In the genomic region with DNA sequence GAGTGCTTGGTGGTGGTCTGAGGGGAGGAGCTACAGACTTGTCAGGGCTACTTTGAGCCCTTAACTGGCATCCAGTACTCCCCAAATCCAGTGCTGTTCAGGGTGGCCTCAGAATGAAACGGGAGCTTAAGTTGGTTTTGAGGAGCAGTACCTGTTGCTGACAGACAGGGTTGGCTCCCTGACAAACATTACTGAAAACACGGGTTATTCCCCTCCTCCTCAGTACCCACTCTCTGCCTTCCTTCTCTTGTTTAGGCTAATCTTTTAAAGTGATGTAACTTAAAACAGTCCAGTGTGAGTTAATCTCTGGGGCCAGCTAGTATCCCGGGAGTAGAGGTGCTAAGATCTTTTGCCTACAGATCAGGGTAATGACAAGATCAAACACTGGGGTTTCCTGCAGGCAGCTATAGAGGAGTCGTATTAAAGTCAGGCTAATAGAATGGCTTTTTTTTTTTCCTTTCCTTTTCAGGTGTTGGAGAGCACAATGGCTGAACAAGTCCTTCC, we compare ENCODE assay signal across 8 cellular contexts. TPM values are rescaled to one million over a fixed set of nuclear protein-coding genes. Genes with fewer than 3 reads are reported as not detected.
DNase-seq lines count a peak whose midpoint lies in the region; ATAC-seq, FAIRE-seq and TF ChIP-seq lines count a peak whose summit lies in the region.

No MANE protein-coding gene starts in this region.

- no peak overlapping the region for H3K27ac ChIP-seq in astrocyte (ENCODE audit: low read depth, low read length)
- peak overlapping the region; percentile 99 for H3K27ac ChIP-seq in naive thymus-derived CD4-positive, alpha-beta T cell (ENCODE audit: low read depth, low read length)

- H3K27ac Mint-ChIP-seq in astrocyte (ENCODE audit: unreplicated experiment): no peak overlapping the region
- H3K27ac Mint-ChIP-seq in naive thymus-derived CD4-positive, alpha-beta T cell: peak overlapping the region; percentile 89 to 99 (median 94)

- CTCF ChIA-PET in naive thymus-derived CD4-positive, alpha-beta T cell (lab: Charles Lee): interaction anchor here (0.6 to 4.5 kb wide), 15 partner anchors 11 to 162 kb away, joined by 3 to 29 read pairs (median 3); no protein-coding TSS in a partner anchor

- peak overlapping the region; percentile 8 for H3K9ac ChIP-seq in astrocyte (ENCODE audit: low read length)

- DNase-seq in activated T-cell treated with anti-CD3 and anti-CD28 coated beads for 24 hours (ENCODE audit: low read depth) (peak; percentile 40), astrocyte (ENCODE audit: low read depth) (no peak), mucosa of descending colon (no peak), NCI-H748 (lab: John Stamatoyannopoulos, UW; ENCODE audit: unreplicated experiment) (no peak), OCI-M2 (lab: John Stamatoyannopoulos, UW; ENCODE audit: unreplicated experiment) (no peak)
- DNase-seq in activated T-cell treated with anti-CD3 and anti-CD28 coated beads, Interleukin-2, amount 50 U/mL, for 1 hour: no peak
- peak in 8 of 9 donors; percentile 39 to 69 (median 56) for DNase-seq in naive thymus-derived CD4-positive, alpha-beta T cell

- H4K20me1 ChIP-seq in astrocyte (ENCODE audit: insufficient read depth, low read length): peaks cover 13% of the 10 kb centered on the region

- H3K4me3 Mint-ChIP-seq in astrocyte (ENCODE audit: unreplicated experiment): peak overlapping the region; percentile 25
- peak overlapping the region; percentile 88 to 98 (median 94) for H3K4me3 Mint-ChIP-seq in naive thymus-derived CD4-positive, alpha-beta T cell

- H2AFZ ChIP-seq in astrocyte (ENCODE audit: low read depth, low read length): no peak overlapping the region

- H3K4me3 ChIP-seq in astrocyte (ENCODE audit: insufficient read depth, low read depth, low read length) (no peak overlapping the region), mucosa of descending colon (no peak overlapping the region)
- peak overlapping the region; percentile 96 for H3K4me3 ChIP-seq in naive thymus-derived CD4-positive, alpha-beta T cell (ENCODE audit: low read length)

- ATAC-seq in HG03558 (IDR thresholded peaks at IDR 0.05; ENCODE audit: extremely low read depth, unreplicated experiment) (peak; percentile 18), mucosa of descending colon (no peak)
- ATAC-seq in naive thymus-derived CD4-positive, alpha-beta T cell: peak; percentile 1

- H3K36me3 Mint-ChIP-seq in astrocyte (ENCODE audit: low read depth, unreplicated experiment): peaks cover 6% of the 10 kb centered on the region
- peaks cover 4 to 60% (median 41%) of the 10 kb centered on the region in 5 donors for H3K36me3 Mint-ChIP-seq in naive thymus-derived CD4-positive, alpha-beta T cell

- H3K4me1 Mint-ChIP-seq in astrocyte (ENCODE audit: low read depth, unreplicated experiment): peaks cover 42% of the 10 kb centered on the region
- H3K4me1 Mint-ChIP-seq in naive thymus-derived CD4-positive, alpha-beta T cell: peaks cover 55 to 84% (median 76%) of the 10 kb centered on the region in 7 donors

- intact Hi-C loops in naive thymus-derived CD4-positive, alpha-beta T cell (cut with micrococcal nuclease): loop anchor here in 1 of 2 donors (1.0 to 10.0 kb wide), 2 partner anchors 13 to 636 kb away; no protein-coding TSS in a partner anchor
- intact Hi-C loops in mucosa of descending colon (cut with DNase I, micrococcal nuclease): loop anchor here in 1 of 2 donors (5.0 kb wide), 1 partner anchor 163 kb away; no protein-coding TSS in a partner anchor

- H3K36me3 ChIP-seq in astrocyte (ENCODE audit: insufficient read depth, low read length) (peaks cover 11% of the 10 kb centered on the region), mucosa of descending colon (ENCODE audit: low read depth) (no peaks in the 10 kb centered on the region)
- H3K36me3 ChIP-seq in naive thymus-derived CD4-positive, alpha-beta T cell (ENCODE audit: control insufficient read depth in 2 of 3, insufficient read depth in 3 of 3, low read length in 3 of 3): peaks cover 14 to 57% (median 37%) of the 10 kb centered on the region in 3 experiments

- no peaks in the 10 kb centered on the region for H3K9me3 ChIP-seq in astrocyte (ENCODE audit: insufficient read depth, low read depth, low read length)
- no peaks in the 10 kb centered on the region for H3K9me3 ChIP-seq in naive thymus-derived CD4-positive, alpha-beta T cell (ENCODE audit: control insufficient read depth in 2 of 3, low read length in 3 of 3)
- H3K9me3 ChIP-seq in mucosa of descending colon: no peaks in the 10 kb centered on the region

- peak overlapping the region; percentile 89 for H3K4me2 ChIP-seq in astrocyte (ENCODE audit: low read length)

- peaks cover 44% of the 10 kb centered on the region for H3K79me2 ChIP-seq in astrocyte (ENCODE audit: insufficient read depth, low read length)

- H3K4me1 ChIP-seq in astrocyte (ENCODE audit: insufficient read depth, low read length): peaks cover 38% of the 10 kb centered on the region
- peaks cover 38 to 54% of the 10 kb centered on the region in 2 donors for H3K4me1 ChIP-seq in naive thymus-derived CD4-positive, alpha-beta T cell (ENCODE audit: control insufficient read depth in 2 of 2, insufficient read depth in 2 of 2, low read length in 2 of 2)
- peaks cover 42% of the 10 kb centered on the region for H3K4me1 ChIP-seq in mucosa of descending colon (ENCODE audit: low read depth)

- FAIRE-seq in astrocyte (lab: Jason Lieb, UNC): no peak

- POLR2A ChIA-PET in naive thymus-derived CD4-positive, alpha-beta T cell (lab: Charles Lee): interaction anchor here (0.9 to 8.3 kb wide), 10 partner anchors 10 to 1503 kb away, joined by 3 to 105 read pairs (median 7); a partner anchor contains a TSS

- H3K27me3 Mint-ChIP-seq in astrocyte (ENCODE audit: low read depth, unreplicated experiment): no peaks in the 10 kb centered on the region
- no peaks in the 10 kb centered on the region for H3K27me3 Mint-ChIP-seq in naive thymus-derived CD4-positive, alpha-beta T cell

- H3K9me3 Mint-ChIP-seq in astrocyte (ENCODE audit: unreplicated experiment): no peaks in the 10 kb centered on the region
- H3K9me3 Mint-ChIP-seq in naive thymus-derived CD4-positive, alpha-beta T cell: peaks cover 0 to 15% (median 0%) of the 10 kb centered on the region in 11 donors

- no peaks in the 10 kb centered on the region for H3K27me3 ChIP-seq in astrocyte (ENCODE audit: insufficient read depth, low read length)
- H3K27me3 ChIP-seq in naive thymus-derived CD4-positive, alpha-beta T cell (ENCODE audit: control insufficient read depth in 2 of 2, insufficient read depth in 2 of 2, low read length in 2 of 2): no peaks in the 10 kb centered on the region

- no peak for TF ChIP-seq CTCF in astrocyte (IDR thresholded peaks at IDR 0.05; ENCODE audit: insufficient read depth, low read depth, low read length)
- TF ChIP-seq CTCF in mucosa of descending colon (IDR thresholded peaks at IDR 0.05): no peak

RNA-seq across cellular contexts. Expression of a gene that starts 3.7 kb away (rescaled TPM):
- total RNA-seq in astrocyte (16.2 and 16.8 TPM in 2 replicates), mucosa of descending colon (10 to 100 TPM; 49.3 to 65.2 (median 55.8) TPM)
- total RNA-seq in naive thymus-derived CD4-positive, alpha-beta T cell: 1,000 to 10,000 TPM in 2 of 5 experiments, 100 to 1,000 TPM in 3; 135 to 2,915 (median 141) TPM
- 10 to 100 TPM; 66.6 to 90.5 TPM for polyA plus RNA-seq in naive thymus-derived CD4-positive, alpha-beta T cell

Comparison
In these comparisons a context has a peak if more than half of its experiments do, and no peak if none do; other contexts are left out.
1. DNase-seq: peak in activated T-cell treated with anti-CD3 and anti-CD28 coated beads for 24 hours (single experiment) and naive thymus-derived CD4-positive, alpha-beta T cell (8 of 9); none in activated T-cell treated with anti-CD3 and anti-CD28 coated beads, Interleukin-2, amount 50 U/mL, for 1 hour (single experiment), astrocyte (single experiment), mucosa of descending colon (0 of 3), NCI-H748 (single experiment) and OCI-M2 (single experiment).